ENCODE assay signal across 14 cellular contexts in the genomic region with DNA sequence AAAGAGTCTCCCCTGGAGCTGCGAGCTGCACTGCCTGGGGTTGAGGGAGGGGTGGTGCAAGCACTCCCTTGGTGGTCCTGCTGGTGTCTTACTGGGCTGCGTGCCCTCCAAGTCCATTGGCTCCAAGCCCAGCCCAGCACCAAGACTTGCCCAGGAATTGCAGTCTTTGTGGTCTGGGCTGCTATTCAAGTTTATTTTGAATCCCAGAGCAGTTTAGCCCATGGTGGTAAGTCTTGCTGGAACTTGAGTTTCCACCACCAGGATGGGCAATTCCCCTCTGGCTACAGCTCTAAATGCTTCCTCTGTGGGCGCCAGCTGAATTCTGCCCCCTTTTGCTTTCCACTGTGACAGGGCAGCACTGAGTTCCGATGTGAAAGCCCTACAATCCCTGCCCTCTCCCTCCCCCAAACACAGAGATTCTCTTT. TPM values are rescaled to one million over a fixed set of nuclear protein-coding genes. Genes with fewer than 3 reads are reported as not detected.
A peak's percentile ranks its signal among the peaks of the same experiment; 100 is the strongest.
DNase-seq lines count a peak whose midpoint lies in the region; ATAC-seq and TF ChIP-seq lines count a peak whose summit lies in the region.
"Had no signal": no experiment of that assay in that cellular context is flagged by ENCODE, and none has a peak within 500 bp of the region (broad histone marks: within the 10 kb centered on the region; RNA-seq: fewer than 3 reads in every experiment).

No MANE protein-coding gene starts in this region.

- no peak overlapping the region for H3K27ac Mint-ChIP-seq in natural killer cell treated with Interleukin-12 subunit alpha and Interleukin-12 subunit beta and Interleukin-15 and Interleukin-18, amount 100 ng/mL, for 72 hours
- H3K27ac Mint-ChIP-seq: activated T-cell treated with anti-CD3 and anti-CD28 coated beads, Interleukin-2, amount 50 U/mL, for 24 hours; natural killer cell; T-helper 17 cell had no signal

- no peaks in the 10 kb centered on the region for H3K36me3 ChIP-seq in adipocyte (ENCODE audit: control insufficient read depth, insufficient read depth, low read length, severe bottlenecking)
- H3K36me3 ChIP-seq: adrenal gland had no signal

- peaks cover 8% of the 10 kb centered on the region for H3K9me3 Mint-ChIP-seq in natural killer cell treated with Interleukin-12 subunit alpha and Interleukin-12 subunit beta and Interleukin-15 and Interleukin-18, amount 100 ng/mL, for 72 hours

- no peak for ATAC-seq in natural killer cell treated with Interleukin-12 subunit alpha and Interleukin-12 subunit beta and Interleukin-15 and Interleukin-18, amount 100 ng/mL, for 72 hours
- no peak for ATAC-seq in HG02840 (IDR thresholded peaks at IDR 0.05; ENCODE audit: low FRiP score, unreplicated experiment)
- ATAC-seq: natural killer cell, T-helper 17 cell had no signal

- peaks cover 12% of the 10 kb centered on the region for H3K36me3 Mint-ChIP-seq in natural killer cell treated with Interleukin-12 subunit alpha and Interleukin-12 subunit beta and Interleukin-15 and Interleukin-18, amount 100 ng/mL, for 72 hours

- peaks cover 23 to 26% of the 10 kb centered on the region in 2 donors for H3K4me1 Mint-ChIP-seq in natural killer cell treated with Interleukin-12 subunit alpha and Interleukin-12 subunit beta and Interleukin-15 and Interleukin-18, amount 100 ng/mL, for 72 hours (ENCODE audit: low read depth in 2 of 2)

- no peaks in the 10 kb centered on the region for H3K27me3 Mint-ChIP-seq in natural killer cell treated with Interleukin-12 subunit alpha and Interleukin-12 subunit beta and Interleukin-15 and Interleukin-18, amount 100 ng/mL, for 72 hours
- H3K27me3 Mint-ChIP-seq: activated T-cell treated with anti-CD3 and anti-CD28 coated beads, Interleukin-2, amount 50 U/mL, for 24 hours; T-helper 17 cell had no signal

- peaks cover 38% of the 10 kb centered on the region for H3K4me1 ChIP-seq in adipocyte (ENCODE audit: control insufficient read depth, insufficient read depth, low read length)
- H3K4me1 ChIP-seq: adrenal gland had no signal

- peaks cover 2% of the 10 kb centered on the region for H3K9me3 ChIP-seq in adipocyte (ENCODE audit: control insufficient read depth, low read length)
- H3K9me3 ChIP-seq: adrenal gland had no signal

- DNase-seq in H4 (ENCODE audit: low spot score): peak; percentile 95
- DNase-seq in adipocyte (ENCODE audit: low read depth): peak; percentile 15
- peak; percentile 77 for DNase-seq in fibroblast of the aortic adventitia (ENCODE audit: low read depth)
- DNase-seq in retinal pigment epithelial cell (ENCODE audit: low read depth): peak; percentile 38
- DNase-seq in NCI-H1436 (lab: John Stamatoyannopoulos, UW): no peak
- no peak for DNase-seq in natural killer cell treated with Interleukin-12 subunit alpha and Interleukin-12 subunit beta and Interleukin-15 and Interleukin-18, amount 100 ng/mL, for 72 hours (ENCODE audit: low spot score)
- DNase-seq: activated CD4-positive, alpha-beta T cell treated with anti-CD3 and anti-CD28 coated beads for 4 hours; activated T-cell treated with anti-CD3 and anti-CD28 coated beads, Interleukin-2, amount 50 U/mL, for 24 hours; adrenal gland; effector CD4-positive, alpha-beta T cell; natural killer cell; PC-9; T-helper 17 cell had no signal

- no peaks in the 10 kb centered on the region for H3K27me3 ChIP-seq in adipocyte (replicated peaks; ENCODE audit: control insufficient read depth, insufficient read depth, low read length)
- H3K27me3 ChIP-seq: adrenal gland had no signal

- TF ChIP-seq CTCF in fibroblast of the aortic adventitia (IDR thresholded peaks at IDR 0.05; ENCODE audit: insufficient read depth, low read length) (no peak), retinal pigment epithelial cell (conservative IDR thresholded peaks at IDR 0.05; ENCODE audit: low read depth, low read length) (peak; percentile 20)

- H3K9ac ChIP-seq in adipocyte (ENCODE audit: low read length): no peak overlapping the region

- no peak overlapping the region for H3K4me3 Mint-ChIP-seq in natural killer cell treated with Interleukin-12 subunit alpha and Interleukin-12 subunit beta and Interleukin-15 and Interleukin-18, amount 100 ng/mL, for 72 hours
- H3K4me3 Mint-ChIP-seq: activated T-cell treated with anti-CD3 and anti-CD28 coated beads, Interleukin-2, amount 50 U/mL, for 24 hours; natural killer cell; T-helper 17 cell had no signal

- H3K4me3 ChIP-seq in adipocyte (ENCODE audit: low read length): no peak overlapping the region
- H3K4me3 ChIP-seq in fibroblast of the aortic adventitia (ENCODE audit: low read depth, low read length): no peak overlapping the region
- no peak overlapping the region for H3K4me3 ChIP-seq in retinal pigment epithelial cell (ENCODE audit: low read length)
- H3K4me3 ChIP-seq: adrenal gland, PC-9 had no signal

RNA-seq across cellular contexts. Expression of gene GALNT11, which starts 25.1 kb away (rescaled TPM):
- 53.7 and 77.5 TPM in 2 replicates for total RNA-seq in H4 (2014; rRNA removed; shearing (Covaris generic))
- 40.0 and 45.3 TPM in 2 replicates for total RNA-seq in fibroblast of the aortic adventitia (ENCODE audit: low replicate concordance)
- total RNA-seq in natural killer cell treated with Interleukin-12 subunit alpha and Interleukin-12 subunit beta and Interleukin-15 and Interleukin-18, amount 100 ng/mL, for 72 hours: 10 to 100 TPM; 24.8 to 32.3 TPM

Comparison
In these comparisons a context has a peak if more than half of its experiments do, and no peak if none do; other contexts are left out.
1. DNase-seq: peak in H4 (single experiment), adipocyte (single experiment), fibroblast of the aortic adventitia (single experiment) and retinal pigment epithelial cell (single experiment); none in NCI-H1436 (single experiment) and natural killer cell treated with Interleukin-12 subunit alpha and Interleukin-12 subunit beta and Interleukin-15 and Interleukin-18, amount 100 ng/mL, for 72 hours (single experiment).